In the genomic region with DNA sequence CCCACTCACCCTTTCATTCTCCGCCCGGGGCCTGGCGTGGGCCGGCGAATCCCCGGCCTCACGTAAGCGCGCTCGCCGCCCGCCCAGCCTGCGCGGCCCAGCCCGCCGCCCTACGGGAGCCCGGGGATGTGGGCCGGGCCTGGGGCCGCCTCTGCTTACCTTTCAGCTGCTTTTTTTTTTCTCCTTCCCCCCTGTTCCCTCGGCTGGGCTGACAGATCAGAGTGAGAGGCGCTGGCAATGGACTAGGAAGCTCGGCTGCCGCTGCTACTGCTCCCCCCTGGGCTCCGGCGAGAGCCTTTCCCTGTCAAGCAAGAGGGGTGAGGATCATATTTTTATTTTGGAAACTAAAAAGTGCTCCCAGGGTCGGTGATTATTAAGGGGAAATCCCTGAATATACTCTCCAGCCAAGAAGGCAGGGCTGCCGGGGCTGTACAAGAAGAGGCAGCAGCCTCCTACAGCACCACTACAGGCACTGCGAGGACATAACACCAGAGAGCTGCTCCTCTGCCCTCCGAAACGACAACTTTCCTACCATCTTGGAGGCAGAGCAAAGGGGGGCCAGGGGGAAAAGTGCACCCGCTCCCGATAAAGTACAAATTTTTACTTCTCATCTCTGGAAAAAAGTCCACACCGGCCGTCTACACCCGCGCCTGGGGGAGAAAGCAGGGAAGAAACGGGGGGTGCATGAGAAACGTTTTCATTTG, we compare ENCODE assay signal across 7 cellular contexts. TPM values are rescaled to one million over a fixed set of nuclear protein-coding genes. Genes with fewer than 3 reads are reported as not detected.
DNase-seq lines count a peak whose midpoint lies in the region; ATAC-seq and TF ChIP-seq lines count a peak whose summit lies in the region.

A gene with protein sequence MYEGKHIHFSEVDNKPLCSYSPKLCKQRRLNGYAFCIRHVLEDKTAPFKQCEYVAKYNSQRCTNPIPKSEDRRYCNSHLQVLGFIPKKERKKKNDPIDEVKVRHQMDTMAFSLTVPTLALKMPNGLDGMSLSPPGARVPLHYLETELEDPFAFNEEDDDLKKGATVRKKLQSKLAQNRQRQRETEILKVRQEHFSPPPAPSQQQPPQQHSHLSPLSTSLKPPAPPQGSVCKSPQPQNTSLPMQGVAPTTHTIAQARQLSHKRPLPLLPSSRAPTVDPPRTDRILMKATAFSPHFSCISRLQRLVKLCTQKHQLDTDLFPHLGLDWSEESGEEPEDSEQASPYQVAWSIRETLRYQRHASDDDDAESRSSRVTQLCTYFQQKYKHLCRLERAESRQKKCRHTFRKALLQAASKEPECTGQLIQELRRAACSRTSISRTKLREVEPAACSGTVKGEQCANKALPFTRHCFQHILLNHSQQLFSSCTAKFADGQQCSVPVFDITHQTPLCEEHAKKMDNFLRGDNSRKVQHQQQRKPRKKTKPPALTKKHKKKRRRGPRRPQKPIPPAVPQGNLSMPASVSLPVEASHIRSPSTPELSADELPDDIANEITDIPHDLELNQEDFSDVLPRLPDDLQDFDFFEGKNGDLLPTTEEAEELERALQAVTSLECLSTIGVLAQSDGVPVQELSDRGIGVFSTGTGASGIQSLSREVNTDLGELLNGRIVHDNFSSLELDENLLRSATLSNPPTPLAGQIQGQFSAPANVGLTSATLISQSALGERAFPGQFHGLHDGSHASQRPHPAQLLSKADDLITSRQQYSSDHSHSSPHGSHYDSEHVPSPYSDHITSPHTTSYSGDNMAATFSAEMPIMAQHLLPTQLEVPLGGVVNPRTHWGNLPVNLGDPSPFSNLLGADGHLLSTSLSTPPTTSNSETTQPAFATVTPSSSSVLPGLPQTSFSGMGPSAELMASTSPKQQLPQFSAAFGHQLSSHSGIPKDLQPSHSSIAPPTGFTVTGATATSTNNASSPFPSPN (minus strand): TSS at position 433 of the 704 bp plus-strand sequence. CDS start 23,158 bp downstream, outside the sequence.

- peak; percentile 71 for ATAC-seq in GM18499 (IDR thresholded peaks at IDR 0.05; ENCODE audit: insufficient read depth, unreplicated experiment)
- ATAC-seq in HG02885 (IDR thresholded peaks at IDR 0.05; ENCODE audit: poor library complexity, unreplicated experiment), result peak; percentile 86
- peak; percentile 83 to 85 for ATAC-seq in gastrocnemius medialis

- TF ChIP-seq POLR2A in gastrocnemius medialis (IDR thresholded peaks at IDR 0.05), result peak; percentile 52 to 68

- no peaks in the 10 kb centered on the region for H3K9me3 ChIP-seq in gastrocnemius medialis

- peaks cover 11 to 19% of the 10 kb centered on the region in 2 donors for H3K4me1 ChIP-seq in gastrocnemius medialis

- in situ Hi-C loops in gastrocnemius medialis (cut with MboI; ENCODE audit: low sequenced_read_pairs in 4 of 4), result loop anchor here in 1 of 4 donors (10.0 kb wide), 1 partner anchor 69 kb away; a partner anchor contains a TSS

- intact Hi-C loops in gastrocnemius medialis (cut with DNase I; ENCODE audit: low total_unique reads), result loop anchor here (2.0 kb wide), 1 partner anchor 73 kb away; a partner anchor contains a TSS

- peak; percentile 14 to 77 (median 52) for TF ChIP-seq CTCF in gastrocnemius medialis (IDR thresholded peaks at IDR 0.05 in 4 of 5, conservative IDR thresholded peaks at IDR 0.05 in 1 of 5)

- peak within 1 kb of the TSS; percentile 94 to 99 (median 97) for H3K27ac ChIP-seq in gastrocnemius medialis

- DNase-seq in NCI-H1694 treated with DMSO at 0.1 percent for 48 hours (lab: John Stamatoyannopoulos, UW) (peak; percentile 90), T-helper 9 cell (peak; percentile 66), astrocyte of the hippocampus (ENCODE audit: low read depth, low spot score) (peak; percentile 89), iPS DF 4.7 (ENCODE audit: extremely low read depth, low spot score) (peak; percentile 19), gastrocnemius medialis (peak; percentile 59 to 80)

- H3K27me3 ChIP-seq in gastrocnemius medialis, result no peaks in the 10 kb centered on the region

- H3K4me3 ChIP-seq in gastrocnemius medialis, result peak within 1 kb of the TSS; percentile 79 to 91 (median 90)

- peaks cover 0 to 9% of the 10 kb centered on the region in 2 donors for H3K36me3 ChIP-seq in gastrocnemius medialis

RNA-seq across cellular contexts. Expression of the gene that starts here (rescaled TPM):
- 10 to 100 TPM; 11.3 to 16.9 (median 14.6) TPM for total RNA-seq in gastrocnemius medialis

Comparison
In these comparisons a context has a peak if more than half of its experiments do, and no peak if none do; other contexts are left out.
1. Peak in every context shown above with its lines: DNase-seq, ATAC-seq, H3K4me3 ChIP-seq and H3K27ac ChIP-seq.
2. DNase-seq: peak in every context shown above with its lines; median percentile 90 in NCI-H1694 treated with DMSO at 0.1 percent for 48 hours; 89 in astrocyte of the hippocampus; 70 in gastrocnemius medialis; 66 in T-helper 9 cell; 19 in iPS DF 4.7.